In genomic region chr5:3741372-3741770, GRCh38 we compare ENCODE assay signal across 16 cellular contexts.
"Had no signal": no experiment of that assay in that cellular context is flagged by ENCODE, and none has a peak within 500 bp of the region (broad histone marks: within the 10 kb centered on the region; RNA-seq: fewer than 3 reads in every experiment).

No MANE protein-coding gene starts in this region.

- H3K27ac Mint-ChIP-seq: activated naive CD4-positive, alpha-beta T cell treated with anti-CD3 and anti-CD28 coated beads, Interleukin-2, amount 10 ng/mL, durations not matched to agents 7 days and 5 days; immature natural killer cell; stimulated activated naive CD8-positive, alpha-beta T cell treated with anti-CD3 and anti-CD28 coated beads, Interleukin-15, Interleukin-2, amounts not matched to agents 100 ng/mL and 50 ng/mL, for 24 hours; T-cell; type B pancreatic cell had no signal

- H3K4me1 Mint-ChIP-seq: activated naive CD4-positive, alpha-beta T cell treated with anti-CD3 and anti-CD28 coated beads, Interleukin-2, amount 10 ng/mL, durations not matched to agents 7 days and 5 days; immature natural killer cell; T-cell had no signal

- H3K4me1 ChIP-seq: ascending aorta, spleen had no signal

- H3K27me3 Mint-ChIP-seq: activated naive CD4-positive, alpha-beta T cell treated with anti-CD3 and anti-CD28 coated beads, Interleukin-2, amount 10 ng/mL, durations not matched to agents 7 days and 5 days; stimulated activated naive CD8-positive, alpha-beta T cell treated with anti-CD3 and anti-CD28 coated beads, Interleukin-15, Interleukin-2, amounts not matched to agents 100 ng/mL and 50 ng/mL, for 24 hours; T-cell had no signal

- H3K4me3 Mint-ChIP-seq: activated naive CD4-positive, alpha-beta T cell treated with anti-CD3 and anti-CD28 coated beads, Interleukin-2, amount 10 ng/mL, durations not matched to agents 7 days and 5 days; immature natural killer cell; neural crest cell; stimulated activated naive CD8-positive, alpha-beta T cell treated with anti-CD3 and anti-CD28 coated beads, Interleukin-15, Interleukin-2, amounts not matched to agents 100 ng/mL and 50 ng/mL, for 24 hours; T-cell; type B pancreatic cell had no signal

- ATAC-seq: left cardiac atrium, T-cell had no signal

- H3K36me3 Mint-ChIP-seq: activated naive CD4-positive, alpha-beta T cell treated with anti-CD3 and anti-CD28 coated beads, Interleukin-2, amount 10 ng/mL, durations not matched to agents 7 days and 5 days; T-cell; type B pancreatic cell had no signal

- DNase-seq: activated CD4-positive, alpha-beta T cell treated with anti-CD3 and anti-CD28 coated beads for 1 hour; activated CD4-positive, alpha-beta T cell treated with anti-CD3 and anti-CD28 coated beads, Interleukin-2, amount 50 U/mL, for 4 hours; activated naive CD4-positive, alpha-beta T cell treated with anti-CD3 and anti-CD28 coated beads, Interleukin-2, amount 10 ng/mL, durations not matched to agents 7 days and 5 days; activated T-cell treated with anti-CD3 and anti-CD28 coated beads for 4 hours; dorsolateral prefrontal cortex; immature natural killer cell; left cardiac atrium; spleen; T-cell; T-helper 9 cell had no signal

- H3K4me3 ChIP-seq: ascending aorta, dorsolateral prefrontal cortex, esophagus muscularis mucosa, lung, spleen had no signal

- H3K36me3 ChIP-seq: ascending aorta, esophagus muscularis mucosa, spleen had no signal

- H3K9me3 ChIP-seq: ascending aorta, esophagus muscularis mucosa had no signal

- H3K27ac ChIP-seq: ascending aorta, dorsolateral prefrontal cortex, esophagus muscularis mucosa, spleen had no signal

- H3K27me3 ChIP-seq: ascending aorta, spleen had no signal

- H3K9me3 Mint-ChIP-seq: type B pancreatic cell had no signal
